ENCODE assay signal across 8 cellular contexts in the genomic region with DNA sequence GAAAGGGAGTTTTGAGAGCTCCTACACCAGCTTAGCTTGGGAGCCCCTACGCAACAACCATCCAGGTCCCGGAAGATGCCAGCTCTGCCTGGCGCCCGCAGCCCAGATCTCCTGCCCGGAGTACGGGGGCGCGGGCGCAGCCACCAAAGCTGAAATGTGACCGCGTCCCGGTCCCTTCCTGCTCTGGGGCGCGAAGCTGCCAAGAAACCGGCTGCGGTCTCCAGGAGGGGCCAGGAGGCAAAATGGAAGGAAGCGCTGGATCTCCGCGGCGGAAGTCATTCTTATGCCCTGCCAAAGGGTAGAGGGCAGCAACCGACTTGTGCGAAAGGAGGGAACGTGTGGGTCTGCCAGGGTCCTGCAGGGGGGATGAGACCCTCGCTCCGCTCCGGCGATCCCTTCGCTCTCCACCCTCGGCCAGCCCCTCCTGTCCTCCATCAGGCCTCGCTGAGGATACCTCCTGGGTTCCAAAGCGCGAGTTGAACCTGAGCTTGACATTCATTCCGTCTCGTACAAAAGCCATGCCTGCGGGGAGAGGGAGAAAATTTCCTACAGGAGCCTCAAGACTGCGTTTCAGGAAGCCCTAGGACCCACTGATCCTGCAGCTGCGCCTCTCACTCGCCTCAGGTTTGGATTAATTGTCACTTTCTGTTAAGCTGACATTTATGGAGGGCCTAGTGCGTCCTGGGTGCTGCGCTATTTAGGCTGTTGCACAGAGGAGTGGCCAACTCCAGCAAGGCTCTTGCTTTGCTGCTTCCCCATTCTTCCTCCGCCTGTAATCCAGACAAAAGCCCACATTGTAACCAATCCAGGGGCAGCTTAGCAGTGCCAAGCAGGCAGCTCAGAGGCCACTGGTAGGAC.
DNase-seq lines count a peak whose midpoint lies in the region; ATAC-seq and TF ChIP-seq lines count a peak whose summit lies in the region.

No MANE protein-coding gene starts in this region.

- H3K36me3 Mint-ChIP-seq in activated naive CD4-positive, alpha-beta T cell treated with anti-CD3 and anti-CD28 coated beads, Interleukin-2, amount 50 U/mL, for 72 hours, result no peaks in the 10 kb centered on the region

- intact Hi-C loops in Right ventricle myocardium superior (cut with DNase I), result no loop called here

- H3K27me3 ChIP-seq in MG63, result no peaks in the 10 kb centered on the region

- H3K9me3 ChIP-seq in MG63, result no peaks in the 10 kb centered on the region

- H3K36me3 ChIP-seq in MG63, result no peaks in the 10 kb centered on the region

- no peak overlapping the region for H3K27ac Mint-ChIP-seq in activated naive CD4-positive, alpha-beta T cell treated with anti-CD3 and anti-CD28 coated beads, Interleukin-2, amount 50 U/mL, for 72 hours

- TF ChIP-seq CTCF in GM12864 (IDR thresholded peaks at IDR 0.05; ENCODE audit: low read depth, low read length, missing control alignments), result no peak

- DNase-seq in GM12864 (ENCODE audit: low read depth) (no peak), MG63 (peak; percentile 80), Right ventricle myocardium superior (peak; percentile 74), renal cortical epithelial cell (ENCODE audit: low read depth) (peak; percentile 38), GM19240 (ENCODE audit: insufficient read length, low spot score) (no peak)
- peak in 1 of 2 donors; percentile 3 for DNase-seq in activated naive CD4-positive, alpha-beta T cell treated with anti-CD3 and anti-CD28 coated beads, Interleukin-2, amount 50 U/mL, for 72 hours (ENCODE audit: low spot score in 2 of 2)
- DNase-seq in stimulated activated CD4-positive, alpha-beta T cell treated with anti-CD3 and anti-CD28 coated beads, Interleukin-4, amount 100 ng/mL, for 4 hours, result no peak

- peak overlapping the region; percentile 28 for H3K4me3 ChIP-seq in GM12864 (ENCODE audit: low read depth, low read length)
- H3K4me3 ChIP-seq in MG63, result peak overlapping the region; percentile 51

- no peaks in the 10 kb centered on the region for H3K9me3 Mint-ChIP-seq in activated naive CD4-positive, alpha-beta T cell treated with anti-CD3 and anti-CD28 coated beads, Interleukin-2, amount 50 U/mL, for 72 hours

- ATAC-seq in GM21786 (IDR thresholded peaks at IDR 0.05; ENCODE audit: unreplicated experiment) (peak; percentile 72), Right ventricle myocardium superior (ENCODE audit: poor library complexity) (peak; percentile 97)
- peak; percentile 48 to 55 for ATAC-seq in activated naive CD4-positive, alpha-beta T cell treated with anti-CD3 and anti-CD28 coated beads, Interleukin-2, amount 50 U/mL, for 72 hours

Comparison
In these comparisons a context has a peak if more than half of its experiments do, and no peak if none do; other contexts are left out.
1. DNase-seq: peak in MG63 (single experiment), Right ventricle myocardium superior (single experiment) and renal cortical epithelial cell (single experiment); none in GM12864 (single experiment), stimulated activated CD4-positive, alpha-beta T cell treated with anti-CD3 and anti-CD28 coated beads, Interleukin-4, amount 100 ng/mL, for 4 hours (0 of 2) and GM19240 (single experiment).
2. Peak in every context shown above with its lines, with median percentiles within 50 percentile points of each other: ATAC-seq.